Comparison of ENCODE assay signal across 20 cellular contexts in the genomic region with DNA sequence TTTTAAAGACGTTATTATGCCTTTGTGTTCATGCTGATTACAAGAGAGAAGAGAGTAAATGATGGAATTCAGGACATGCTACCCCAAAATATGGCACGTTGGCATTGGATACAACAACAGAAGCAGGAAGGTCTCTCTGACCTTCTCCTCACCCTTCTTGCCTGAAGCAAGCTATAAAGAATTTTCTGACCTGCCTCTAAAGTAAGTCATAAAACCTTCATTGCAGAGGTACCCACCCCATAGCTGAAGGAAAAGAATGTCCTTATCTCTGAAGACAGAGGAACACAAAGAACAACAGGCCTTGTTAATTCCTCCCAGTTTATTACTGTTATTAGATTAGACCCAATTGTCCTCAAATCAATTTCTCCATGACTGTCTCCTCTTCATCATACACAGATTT.
DNase-seq lines count a peak whose midpoint lies in the region; ATAC-seq, FAIRE-seq and TF ChIP-seq lines count a peak whose summit lies in the region.
"Had no signal": no experiment of that assay in that cellular context is flagged by ENCODE, and none has a peak within 500 bp of the region (broad histone marks: within the 10 kb centered on the region; RNA-seq: fewer than 3 reads in every experiment).

No MANE protein-coding gene starts in this region.

- H3K9me3 Mint-ChIP-seq in Caco-2 (ENCODE audit: unreplicated experiment) = peaks cover 12% of the 10 kb centered on the region

- no TSS peak for BruUV-seq in Caco-2 (replicated peaks; lab: Mats Ljungman, UMichigan)
- no TSS peak for BruUV-seq in endothelial cell of umbilical vein (replicated peaks; lab: Mats Ljungman, UMichigan)

- POLR2A ChIA-PET in Caco-2 (lab: Charles Lee) (no interaction called here), endothelial cell of umbilical vein (lab: Charles Lee) (no interaction called here)

- no peak overlapping the region for H3K4me2 ChIP-seq in endothelial cell of umbilical vein (ENCODE audit: insufficient read depth, low read length)
- H3K4me2 ChIP-seq: BLaER1 treated with 17β-estradiol and CSF1 and Interleukin-3, amounts not matched to agents 10 nM and 100 nM had no signal

- no peak overlapping the region for H3K27ac ChIP-seq in endothelial cell of umbilical vein (ENCODE audit: insufficient read depth, low read depth, low read length)
- H3K27ac ChIP-seq: 22Rv1; BLaER1 treated with 17β-estradiol and CSF1 and Interleukin-3, amounts not matched to agents 10 nM and 100 nM; HL-60 had no signal

- FAIRE-seq in HTR-8/SVneo (lab: Jason Lieb, UNC) (peak; percentile 77), endothelial cell of umbilical vein (lab: Jason Lieb, UNC) (no peak)
- FAIRE-seq: H1 had no signal

- ATAC-seq in mucosa of descending colon = peak; percentile 94
- ATAC-seq in HG02981 (IDR thresholded peaks at IDR 0.05; ENCODE audit: unreplicated experiment) = no peak

- DNase-seq in Caco-2 (peak in 1 of 2 experiments; percentile 48), HTR-8/SVneo (ENCODE audit: insufficient read length, low spot score) (peak; percentile 35), endothelial cell of umbilical vein (ENCODE audit: low read depth, low spot score) (peak; percentile 7), mucosa of descending colon (peak in 1 of 3 donors; percentile 9), NK-92 (lab: John Stamatoyannopoulos, UW; ENCODE audit: unreplicated experiment) (no peak), DMS79 (lab: John Stamatoyannopoulos, UW) (no peak), HAP-1 (ENCODE audit: low spot score in 2 of 2) (no peak)
- DNase-seq: AML-193; Calu3; CD4-positive, CD25-positive, alpha-beta regulatory T cell; DMS 273 treated with DMSO at 0.1 percent for 48 hours; GF-D8; HCEC 1CT; HFFc6; IMR-90 had no signal

- H4K20me1 ChIP-seq in endothelial cell of umbilical vein (replicated peaks; ENCODE audit: control insufficient read depth, extremely low read depth, insufficient read depth, low read length) = no peaks in the 10 kb centered on the region
- H4K20me1 ChIP-seq: BLaER1 treated with 17β-estradiol and CSF1 and Interleukin-3, amounts not matched to agents 10 nM and 100 nM had no signal

- peaks cover 22% of the 10 kb centered on the region for H3K36me3 Mint-ChIP-seq in Caco-2 (ENCODE audit: insufficient read depth, unreplicated experiment)

- H3K4me1 ChIP-seq in Caco-2 (peaks cover 14% of the 10 kb centered on the region), endothelial cell of umbilical vein (ENCODE audit: control insufficient read depth, extremely low read depth, insufficient read depth, low read length) (no peaks in the 10 kb centered on the region), mucosa of descending colon (ENCODE audit: low read depth) (peaks cover 3% of the 10 kb centered on the region), HAP-1 (no peaks in the 10 kb centered on the region)
- H3K4me1 ChIP-seq: BLaER1 treated with 17β-estradiol and CSF1 and Interleukin-3, amounts not matched to agents 10 nM and 100 nM had no signal

- H3K4me1 Mint-ChIP-seq in Caco-2 (ENCODE audit: low read depth, unreplicated experiment) = peaks cover 10% of the 10 kb centered on the region

- H3K4me3 Mint-ChIP-seq in Caco-2 (ENCODE audit: unreplicated experiment) = no peak overlapping the region
- H3K4me3 Mint-ChIP-seq: CD4-positive, CD25-positive, alpha-beta regulatory T cell; HFFc6 had no signal

- H3K9me3 ChIP-seq in Caco-2 (peaks cover 32% of the 10 kb centered on the region), endothelial cell of umbilical vein (replicated peaks; ENCODE audit: control insufficient read depth, insufficient read depth, low read length) (peaks cover 3% of the 10 kb centered on the region), mucosa of descending colon (peaks cover 22% of the 10 kb centered on the region), HAP-1 (peaks cover 4% of the 10 kb centered on the region)

- H3K4me3 ChIP-seq in Caco-2 (ENCODE audit: low read depth, low read length) (no peak overlapping the region), endothelial cell of umbilical vein (replicated peaks in 1 of 3; ENCODE audit: insufficient read depth in 1 of 3, low read depth in 1 of 3, low read length in 3 of 3) (no peak overlapping the region), mucosa of descending colon (no peak overlapping the region), HAP-1 (no peak overlapping the region)
- H3K4me3 ChIP-seq: BLaER1 treated with 17β-estradiol and CSF1 and Interleukin-3, amounts not matched to agents 10 nM and 100 nM had no signal

- dilution Hi-C loops in endothelial cell of umbilical vein (cut with MboI; ENCODE audit: extremely low pct_ligation_motif_present, low sequenced_read_pairs) = no loop called here

- H3K27me3 Mint-ChIP-seq in Caco-2 (ENCODE audit: insufficient read depth, unreplicated experiment) = no peaks in the 10 kb centered on the region
- H3K27me3 Mint-ChIP-seq: CD4-positive, CD25-positive, alpha-beta regulatory T cell had no signal

- intact Hi-C loops in Caco-2 (cut with micrococcal nuclease; ENCODE audit: unreplicated experiment) = no loop called here
- intact Hi-C loops in endothelial cell of umbilical vein (cut with micrococcal nuclease) = no loop called here
- intact Hi-C loops in mucosa of descending colon (cut with DNase I, micrococcal nuclease) = no loop called here

- in situ Hi-C loops in HAP-1 (cut with MboI; ENCODE audit: low sequenced_read_pairs) = no loop called here

- no peak for TF ChIP-seq POLR2A in endothelial cell of umbilical vein (IDR thresholded peaks at IDR 0.05; ENCODE audit: low read depth, low read length)

- H2AFZ ChIP-seq in endothelial cell of umbilical vein (ENCODE audit: low read depth, low read length) = no peak overlapping the region

- no peaks in the 10 kb centered on the region for H3K36me3 ChIP-seq in Caco-2 (ENCODE audit: control insufficient read depth, insufficient read depth, low read length)
- no peaks in the 10 kb centered on the region for H3K36me3 ChIP-seq in endothelial cell of umbilical vein (ENCODE audit: control insufficient read depth in 2 of 2, extremely low read depth in 1 of 2, insufficient read depth in 2 of 2, low read length in 2 of 2)
- H3K36me3 ChIP-seq in mucosa of descending colon (ENCODE audit: low read depth) = no peaks in the 10 kb centered on the region
- H3K36me3 ChIP-seq in HAP-1 (replicated peaks) = no peaks in the 10 kb centered on the region

- peak overlapping the region; percentile 5 for H3K27ac Mint-ChIP-seq in Caco-2 (ENCODE audit: unreplicated experiment)
- H3K27ac Mint-ChIP-seq: CD4-positive, CD25-positive, alpha-beta regulatory T cell; HFFc6 had no signal

- CTCF ChIA-PET in Caco-2 (lab: Charles Lee) (interaction anchor here (1.0 kb wide), 1 partner anchor 300 kb away, joined by 4 read pairs; no protein-coding TSS in a partner anchor), endothelial cell of umbilical vein (lab: Charles Lee) (interaction anchor here (0.6 to 1.3 kb wide), 4 partner anchors 17 to 300 kb away, joined by 3 read pairs; no protein-coding TSS in a partner anchor)

- no peak overlapping the region for H3K9ac ChIP-seq in endothelial cell of umbilical vein (replicated peaks; ENCODE audit: extremely low read depth, insufficient read depth, low read length)
- H3K9ac ChIP-seq: BLaER1 treated with 17β-estradiol and CSF1 and Interleukin-3, amounts not matched to agents 10 nM and 100 nM had no signal

- H3K27me3 ChIP-seq in Caco-2 (replicated peaks; ENCODE audit: control insufficient read depth, insufficient read depth, low read length) (no peaks in the 10 kb centered on the region), endothelial cell of umbilical vein (ENCODE audit: control insufficient read depth in 2 of 2, insufficient read depth in 2 of 2, low read length in 2 of 2) (no peaks in the 10 kb centered on the region), HAP-1 (ENCODE audit: low read depth) (no peaks in the 10 kb centered on the region)
- H3K27me3 ChIP-seq: BLaER1 treated with 17β-estradiol and CSF1 and Interleukin-3, amounts not matched to agents 10 nM and 100 nM had no signal

- TF ChIP-seq CTCF in Caco-2 (IDR thresholded peaks at IDR 0.05; ENCODE audit: insufficient read depth in 1 of 2, low read depth in 1 of 2, low read length in 1 of 2, severe bottlenecking in 1 of 2, unreplicated experiment in 1 of 2) = no peak
- TF ChIP-seq CTCF in endothelial cell of umbilical vein (IDR thresholded peaks at IDR 0.05; ENCODE audit: extremely low read depth in 1 of 2, insufficient read depth in 1 of 2, low read depth in 1 of 2, low read length in 2 of 2) = no peak
- no peak for TF ChIP-seq CTCF in mucosa of descending colon (IDR thresholded peaks at IDR 0.05)

- H3K9me1 ChIP-seq in endothelial cell of umbilical vein (replicated peaks; ENCODE audit: control insufficient read depth, extremely low read depth, insufficient read depth, low read length) = no peaks in the 10 kb centered on the region

- no peaks in the 10 kb centered on the region for H3K79me2 ChIP-seq in endothelial cell of umbilical vein (ENCODE audit: control insufficient read depth, insufficient read depth, low read length)

TF ChIP-seq in endothelial cell of umbilical vein, 7 proteins besides CTCF, POLR2A, EP300 and RAD21:
- TF ChIP-seq GATA2 (IDR thresholded peaks at IDR 0.05; ENCODE audit: insufficient read depth, insufficient read length, low read depth, low read length) (no peak), FOS (IDR thresholded peaks at IDR 0.05; ENCODE audit: borderline replicate concordance, insufficient read depth, low read length) (no peak), MYC (IDR thresholded peaks at IDR 0.05; ENCODE audit: low read depth, low read length) (no peak), EZH2 (IDR thresholded peaks at IDR 0.05; ENCODE audit: borderline replicate concordance, low read depth, low read length, severe bottlenecking) (no peak), MAX (IDR thresholded peaks at IDR 0.05; ENCODE audit: insufficient read depth, insufficient read length) (no peak), POLR2AphosphoS5 (IDR thresholded peaks at IDR 0.05; ENCODE audit: insufficient read depth, low read depth, low read length) (no peak), JUN (IDR thresholded peaks at IDR 0.05; ENCODE audit: borderline replicate concordance, insufficient read depth, insufficient read length, low read depth) (no peak)

Comparison
In these comparisons a context has a peak if more than half of its experiments do, and no peak if none do; other contexts are left out.
1. DNase-seq: peak in HTR-8/SVneo (single experiment) and endothelial cell of umbilical vein (single experiment); none in NK-92 (single experiment), DMS79 (single experiment) and HAP-1 (0 of 2).